In the genomic region with DNA sequence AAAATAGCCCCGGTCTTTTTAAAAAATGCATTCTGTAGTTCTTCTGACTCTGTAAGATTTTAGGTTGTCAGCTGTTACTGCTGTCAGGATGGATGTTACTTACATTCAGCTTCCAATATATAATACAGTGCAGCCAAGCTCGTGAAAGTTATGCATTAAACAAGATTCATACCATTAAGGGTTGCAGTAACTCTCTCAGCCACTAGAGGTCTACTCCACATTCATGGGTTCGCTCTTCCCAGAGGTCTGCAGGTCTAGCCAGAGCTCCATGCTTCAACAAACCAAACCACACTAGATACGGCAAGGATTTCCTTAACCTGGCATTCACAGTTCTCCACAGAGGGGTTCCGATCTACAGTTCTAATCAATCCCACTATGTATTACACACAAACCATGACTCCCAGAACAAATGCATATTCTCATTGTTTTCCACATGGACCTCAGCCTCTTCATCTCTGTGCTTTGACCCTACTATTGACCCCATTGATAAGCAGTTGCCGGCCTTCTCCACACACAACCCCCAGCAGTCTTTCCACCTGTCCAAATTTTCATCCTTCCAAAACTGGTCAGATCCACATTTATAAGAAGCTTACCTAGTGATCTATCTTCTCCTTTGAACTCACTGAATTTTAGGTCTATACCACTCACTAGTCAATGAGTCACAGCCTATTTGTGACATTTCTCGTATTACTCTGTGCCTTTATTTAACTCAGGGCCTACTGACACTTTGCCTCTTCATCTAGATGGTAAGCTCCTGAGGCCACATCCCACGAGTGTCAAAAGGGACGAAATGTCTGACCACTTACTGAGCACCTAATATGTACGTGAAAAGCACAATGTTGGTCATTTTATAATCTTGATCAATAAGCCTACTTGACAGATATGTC, we compare ENCODE assay signal across 9 cellular contexts. TPM values are rescaled to one million over a fixed set of nuclear protein-coding genes. Genes with fewer than 3 reads are reported as not detected.
A peak's percentile ranks its signal among the peaks of the same experiment; 100 is the strongest.
DNase-seq lines count a peak whose midpoint lies in the region; ATAC-seq and TF ChIP-seq lines count a peak whose summit lies in the region.
"Had no signal": no experiment of that assay in that cellular context is flagged by ENCODE, and none has a peak within 500 bp of the region (broad histone marks: within the 10 kb centered on the region; RNA-seq: fewer than 3 reads in every experiment).

No MANE protein-coding gene starts in this region.

- H3K27me3 ChIP-seq in H7 (ENCODE audit: control insufficient read depth, insufficient read depth, low read length), result no peaks in the 10 kb centered on the region
- H3K27me3 ChIP-seq in SK-N-SH (ENCODE audit: insufficient read depth), result no peaks in the 10 kb centered on the region
- H3K27me3 ChIP-seq in foreskin keratinocyte, result peaks cover 3% of the 10 kb centered on the region

- no peaks in the 10 kb centered on the region for H3K36me3 Mint-ChIP-seq in activated CD4-positive, alpha-beta memory T cell treated with anti-CD3 and anti-CD28 coated beads for 36 hours

- CTCF ChIA-PET in SK-N-SH (lab: Yijun Ruan, JAX), result interaction anchor here (0.5 to 3.7 kb wide), 33 partner anchors 9 to 766 kb away, joined by 3 to 31 read pairs (median 5); a partner anchor contains a TSS
- CTCF ChIA-PET in activated CD4-positive, alpha-beta memory T cell treated with anti-CD3 and anti-CD28 coated beads for 36 hours (lab: Charles Lee), result interaction anchor here (0.6 to 3.9 kb wide), 21 partner anchors 9 to 644 kb away, joined by 3 to 18 read pairs (median 4); no protein-coding TSS in a partner anchor

- intact Hi-C loops in activated CD4-positive, alpha-beta memory T cell treated with anti-CD3 and anti-CD28 coated beads for 36 hours (cut with micrococcal nuclease), result no loop called here

- H3K4me2 ChIP-seq in SK-N-SH, result no peak overlapping the region

- no peak overlapping the region for H3K4me3 Mint-ChIP-seq in activated CD4-positive, alpha-beta memory T cell treated with anti-CD3 and anti-CD28 coated beads for 36 hours

- TF ChIP-seq EP300 in SK-N-SH (IDR thresholded peaks at IDR 0.05; ENCODE audit: borderline replicate concordance in 1 of 2, low read depth in 1 of 2, low read length in 1 of 2), result no peak

- H3K9me3 Mint-ChIP-seq in activated CD4-positive, alpha-beta memory T cell treated with anti-CD3 and anti-CD28 coated beads for 36 hours, result no peaks in the 10 kb centered on the region

- no peaks in the 10 kb centered on the region for H4K20me1 ChIP-seq in SK-N-SH (ENCODE audit: insufficient read depth)

- peaks cover 0 to 12% of the 10 kb centered on the region in 2 experiments; a peak in 1 of 4 replicates for H3K4me1 ChIP-seq in SK-N-SH (ENCODE audit: control insufficient read depth in 1 of 2, insufficient read depth in 2 of 2, low read depth in 1 of 2, low read length in 1 of 2)
- H3K4me1 ChIP-seq in foreskin keratinocyte, result no peaks in the 10 kb centered on the region

- H2AFZ ChIP-seq in SK-N-SH (ENCODE audit: low read depth), result no peak overlapping the region

- no peak overlapping the region for H3K4me3 ChIP-seq in H7 (ENCODE audit: insufficient read depth, low read depth, low read length)
- H3K4me3 ChIP-seq in SK-N-SH (ENCODE audit: low read depth in 2 of 2, low read length in 1 of 2), result no peak overlapping the region
- H3K4me3 ChIP-seq: skin epidermis had no signal

- H3K27me3 Mint-ChIP-seq in activated CD4-positive, alpha-beta memory T cell treated with anti-CD3 and anti-CD28 coated beads for 36 hours, result peaks cover 6% of the 10 kb centered on the region

- no peaks in the 10 kb centered on the region for H3K79me2 ChIP-seq in SK-N-SH (ENCODE audit: insufficient read depth)

- H3K36me3 ChIP-seq in H7 (replicated peaks; ENCODE audit: control insufficient read depth, insufficient read depth, low read length) (no peaks in the 10 kb centered on the region), SK-N-SH (replicated peaks in 1 of 2; ENCODE audit: control insufficient read depth in 1 of 2, insufficient read depth in 2 of 2, low read length in 1 of 2) (no peaks in the 10 kb centered on the region)

- no peak overlapping the region for H3K9ac ChIP-seq in SK-N-SH

- 77% methylated on average over 10 of the region's 10 CpGs for WGBS in SK-N-SH (ENCODE audit: low lambda C conversion rate)

- no peaks in the 10 kb centered on the region for H3K4me1 Mint-ChIP-seq in activated CD4-positive, alpha-beta memory T cell treated with anti-CD3 and anti-CD28 coated beads for 36 hours (ENCODE audit: low read depth)

- peak; percentile 72 for TF ChIP-seq CTCF in SK-N-SH (IDR thresholded peaks at IDR 0.05)
- TF ChIP-seq CTCF in foreskin keratinocyte (conservative IDR thresholded peaks at IDR 0.05), result peak; percentile 67

- POLR2A ChIA-PET in SK-N-SH (lab: Yijun Ruan, JAX), result no interaction called here
- POLR2A ChIA-PET in activated CD4-positive, alpha-beta memory T cell treated with anti-CD3 and anti-CD28 coated beads for 36 hours (lab: Charles Lee), result no interaction called here

- no peaks in the 10 kb centered on the region for H3K9me2 ChIP-seq in SK-N-SH

- peak; percentile 62 for DNase-seq in DMS 273 (lab: John Stamatoyannopoulos, UW; ENCODE audit: unreplicated experiment)
- DNase-seq in H7, result peak; percentile 35
- peak; percentile 39 for DNase-seq in SK-N-SH
- no peak for DNase-seq in foreskin keratinocyte
- peak; percentile 6 for DNase-seq in stromal cell of bone marrow (ENCODE audit: low read depth)
- no peak for DNase-seq in mucosa of gallbladder (ENCODE audit: low spot score)
- no peak for DNase-seq in activated CD4-positive, alpha-beta memory T cell treated with anti-CD3 and anti-CD28 coated beads for 36 hours

- ATAC-seq in foreskin keratinocyte (peak; percentile 59), HG02973 (IDR thresholded peaks at IDR 0.05; ENCODE audit: unreplicated experiment) (no peak)

- no peaks in the 10 kb centered on the region for H3K9me3 ChIP-seq in SK-N-SH

- no peak overlapping the region for H3K27ac ChIP-seq in SK-N-SH (ENCODE audit: low read depth in 2 of 2, low read length in 1 of 2)
- H3K27ac ChIP-seq in foreskin keratinocyte, result no peak overlapping the region
- H3K27ac ChIP-seq: skin epidermis had no signal

- H3K27ac Mint-ChIP-seq in activated CD4-positive, alpha-beta memory T cell treated with anti-CD3 and anti-CD28 coated beads for 36 hours, result no peak overlapping the region

- H3F3A ChIP-seq in SK-N-SH (replicated peaks; ENCODE audit: insufficient read depth), result no peaks in the 10 kb centered on the region

- peak; percentile 68 for TF ChIP-seq RAD21 in SK-N-SH (IDR thresholded peaks at IDR 0.05; ENCODE audit: low read length)

TF ChIP-seq in SK-N-SH, 30 proteins besides CTCF, POLR2A, EP300 and RAD21:
- TF ChIP-seq, protein P1, sequence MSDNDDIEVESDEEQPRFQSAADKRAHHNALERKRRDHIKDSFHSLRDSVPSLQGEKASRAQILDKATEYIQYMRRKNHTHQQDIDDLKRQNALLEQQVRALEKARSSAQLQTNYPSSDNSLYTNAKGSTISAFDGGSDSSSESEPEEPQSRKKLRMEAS (IDR thresholded peaks at IDR 0.05; ENCODE audit: low read depth), result no peak
- no peak for TF ChIP-seq NRF1 (IDR thresholded peaks at IDR 0.05; ENCODE audit: low read depth, low read length)
- TF ChIP-seq SMC3 (IDR thresholded peaks at IDR 0.05; ENCODE audit: low read depth, low read length), result peak; percentile 65; the same call in 1 of the 2 replicates
- TF ChIP-seq RCOR1 (IDR thresholded peaks at IDR 0.05; ENCODE audit: low read length), result no peak
TF ChIP-seq in SK-N-SH: peak in this region for 1.

RNA-seq across cellular contexts. Expression of a gene that starts 33.7 kb away (rescaled TPM):
- total RNA-seq in H7 (2014; rRNA removed; shearing (Covaris generic)), result 6.3 and 7.7 TPM in 2 replicates
- 1.9 and 2.3 TPM in 2 replicates for polyA plus RNA-seq in SK-N-SH (2012; rRNA removed)
- polyA plus RNA-seq in SK-N-SH (2012; cell fraction: cytosol; rRNA removed), result 2.0 and 4.0 TPM in 2 replicates
- polyA plus RNA-seq in SK-N-SH (2012; cell fraction: nucleus; rRNA removed), result 3.6 and 4.3 TPM in 2 replicates
- 3.0 and 5.5 TPM in 2 replicates for total RNA-seq in foreskin keratinocyte
- 1.4 and 1.9 TPM in 2 replicates for polyA plus RNA-seq in foreskin keratinocyte
- total RNA-seq in mucosa of gallbladder, result 33.0 TPM
- total RNA-seq in activated CD4-positive, alpha-beta memory T cell treated with anti-CD3 and anti-CD28 coated beads for 36 hours, result 10 to 100 TPM; 37.3 to 37.9 TPM

Comparison
In these comparisons a context has a peak if more than half of its experiments do, and no peak if none do; other contexts are left out.
1. DNase-seq: peak in DMS 273 (single experiment), H7 (single experiment), SK-N-SH (single experiment) and stromal cell of bone marrow (single experiment); none in foreskin keratinocyte (0 of 2), mucosa of gallbladder (single experiment) and activated CD4-positive, alpha-beta memory T cell treated with anti-CD3 and anti-CD28 coated beads for 36 hours (single experiment).